In the genomic region with DNA sequence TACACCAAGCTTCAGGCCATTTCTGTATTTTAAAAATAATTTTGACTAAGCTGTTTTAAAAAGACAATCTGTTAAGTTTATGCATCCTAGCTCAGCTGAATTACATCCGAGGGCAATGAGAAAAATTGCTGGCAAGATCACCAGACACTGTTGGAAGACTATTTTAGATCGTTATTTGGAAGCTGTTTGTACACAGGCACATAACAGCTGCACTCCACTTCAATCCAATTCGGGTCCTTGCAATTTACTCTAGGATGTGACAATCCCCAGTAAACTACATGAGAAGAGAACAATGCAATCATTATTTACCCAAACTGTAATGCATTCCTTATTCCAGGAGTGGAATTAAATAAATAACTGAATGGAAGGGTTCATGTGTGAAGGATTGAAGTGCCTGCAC, we compare ENCODE assay signal across 19 cellular contexts.
DNase-seq lines count a peak whose midpoint lies in the region; ATAC-seq lines count a peak whose summit lies in the region.
"Had no signal": no experiment of that assay in that cellular context is flagged by ENCODE, and none has a peak within 500 bp of the region (broad histone marks: within the 10 kb centered on the region; RNA-seq: fewer than 3 reads in every experiment).

No MANE protein-coding gene starts in this region.

- DNase-seq in NCI-H748 (lab: John Stamatoyannopoulos, UW; ENCODE audit: unreplicated experiment) (peak; percentile 5), NCI-H748 treated with DMSO at 0.1 percent for 48 hours (lab: John Stamatoyannopoulos, UW) (no peak), SK-MEL-5 (ENCODE audit: low read depth, low spot score) (peak; percentile 10), myocyte (ENCODE audit: low read depth) (peak; percentile 64), NCI-H2029 treated with DMSO at 0.1 percent for 48 hours (lab: John Stamatoyannopoulos, UW) (no peak), NCI-H1417 treated with DMSO at 0.1 percent for 48 hours (lab: John Stamatoyannopoulos, UW) (no peak)
- DNase-seq: CD4-positive, CD25-positive, alpha-beta regulatory T cell; NCI-H1048; NCI-H1436 treated with DMSO at 0.1 percent for 48 hours; NCI-H187 treated with DMSO at 0.1 percent for 48 hours; NCI-H2107; NCI-H226; NCI-H524; NCI-H82; SHP77 treated with DMSO at 0.1 percent for 48 hours; T-cell had no signal

- in situ Hi-C loops in SK-MEL-5 (cut with HindIII; ENCODE audit: low pct_unique_long_range_greater_than_20kb, low sequenced_read_pairs) = no loop called here

- no peak for ATAC-seq in HG02973 (IDR thresholded peaks at IDR 0.05; ENCODE audit: unreplicated experiment)
- ATAC-seq: HCT116, Panc1, T-cell had no signal

Comparison
In these comparisons a context has a peak if more than half of its experiments do, and no peak if none do; other contexts are left out.
1. DNase-seq: peak in NCI-H748 (single experiment), SK-MEL-5 (single experiment) and myocyte (single experiment); none in NCI-H748 treated with DMSO at 0.1 percent for 48 hours (single experiment), NCI-H2029 treated with DMSO at 0.1 percent for 48 hours (single experiment) and NCI-H1417 treated with DMSO at 0.1 percent for 48 hours (single experiment).